1 cellular context compared by ENCODE assay signal in the genomic region with DNA sequence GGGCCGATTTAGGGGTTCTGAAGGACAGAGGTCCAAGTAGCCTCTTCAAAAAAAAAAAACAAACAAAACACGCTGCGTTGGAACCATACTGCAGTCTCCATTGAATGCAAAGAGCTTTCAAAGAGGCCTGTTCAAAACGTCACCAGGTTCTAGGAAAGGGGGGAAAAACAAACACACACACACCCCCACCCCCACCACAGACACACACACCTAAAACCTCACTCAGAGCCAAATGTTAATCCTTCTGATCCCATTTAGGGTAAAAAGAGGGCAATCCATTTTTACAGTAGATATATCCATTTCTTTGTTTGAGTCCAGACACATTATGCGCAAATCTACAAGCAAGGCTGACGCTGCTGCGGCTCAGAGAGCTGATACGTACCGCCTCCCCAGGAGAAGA.
TF ChIP-seq lines count a peak whose summit lies in the region.

No MANE protein-coding gene starts in this region.

TF ChIP-seq in HCT116, 20 proteins besides CTCF, POLR2A, EP300 and RAD21 (continued from another document):
- TF ChIP-seq, protein P1, sequence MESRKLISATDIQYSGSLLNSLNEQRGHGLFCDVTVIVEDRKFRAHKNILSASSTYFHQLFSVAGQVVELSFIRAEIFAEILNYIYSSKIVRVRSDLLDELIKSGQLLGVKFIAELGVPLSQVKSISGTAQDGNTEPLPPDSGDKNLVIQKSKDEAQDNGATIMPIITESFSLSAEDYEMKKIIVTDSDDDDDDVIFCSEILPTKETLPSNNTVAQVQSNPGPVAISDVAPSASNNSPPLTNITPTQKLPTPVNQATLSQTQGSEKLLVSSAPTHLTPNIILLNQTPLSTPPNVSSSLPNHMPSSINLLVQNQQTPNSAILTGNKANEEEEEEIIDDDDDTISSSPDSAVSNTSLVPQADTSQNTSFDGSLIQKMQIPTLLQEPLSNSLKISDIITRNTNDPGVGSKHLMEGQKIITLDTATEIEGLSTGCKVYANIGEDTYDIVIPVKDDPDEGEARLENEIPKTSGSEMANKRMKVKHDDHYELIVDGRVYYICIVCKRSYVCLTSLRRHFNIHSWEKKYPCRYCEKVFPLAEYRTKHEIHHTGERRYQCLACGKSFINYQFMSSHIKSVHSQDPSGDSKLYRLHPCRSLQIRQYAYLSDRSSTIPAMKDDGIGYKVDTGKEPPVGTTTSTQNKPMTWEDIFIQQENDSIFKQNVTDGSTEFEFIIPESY (IDR thresholded peaks at IDR 0.05; ENCODE audit: extremely low read depth, insufficient replicate concordance, low read length): no peak
- no peak for TF ChIP-seq FOSL1 (IDR thresholded peaks at IDR 0.05; ENCODE audit: low read depth)
- TF ChIP-seq, protein P2, sequence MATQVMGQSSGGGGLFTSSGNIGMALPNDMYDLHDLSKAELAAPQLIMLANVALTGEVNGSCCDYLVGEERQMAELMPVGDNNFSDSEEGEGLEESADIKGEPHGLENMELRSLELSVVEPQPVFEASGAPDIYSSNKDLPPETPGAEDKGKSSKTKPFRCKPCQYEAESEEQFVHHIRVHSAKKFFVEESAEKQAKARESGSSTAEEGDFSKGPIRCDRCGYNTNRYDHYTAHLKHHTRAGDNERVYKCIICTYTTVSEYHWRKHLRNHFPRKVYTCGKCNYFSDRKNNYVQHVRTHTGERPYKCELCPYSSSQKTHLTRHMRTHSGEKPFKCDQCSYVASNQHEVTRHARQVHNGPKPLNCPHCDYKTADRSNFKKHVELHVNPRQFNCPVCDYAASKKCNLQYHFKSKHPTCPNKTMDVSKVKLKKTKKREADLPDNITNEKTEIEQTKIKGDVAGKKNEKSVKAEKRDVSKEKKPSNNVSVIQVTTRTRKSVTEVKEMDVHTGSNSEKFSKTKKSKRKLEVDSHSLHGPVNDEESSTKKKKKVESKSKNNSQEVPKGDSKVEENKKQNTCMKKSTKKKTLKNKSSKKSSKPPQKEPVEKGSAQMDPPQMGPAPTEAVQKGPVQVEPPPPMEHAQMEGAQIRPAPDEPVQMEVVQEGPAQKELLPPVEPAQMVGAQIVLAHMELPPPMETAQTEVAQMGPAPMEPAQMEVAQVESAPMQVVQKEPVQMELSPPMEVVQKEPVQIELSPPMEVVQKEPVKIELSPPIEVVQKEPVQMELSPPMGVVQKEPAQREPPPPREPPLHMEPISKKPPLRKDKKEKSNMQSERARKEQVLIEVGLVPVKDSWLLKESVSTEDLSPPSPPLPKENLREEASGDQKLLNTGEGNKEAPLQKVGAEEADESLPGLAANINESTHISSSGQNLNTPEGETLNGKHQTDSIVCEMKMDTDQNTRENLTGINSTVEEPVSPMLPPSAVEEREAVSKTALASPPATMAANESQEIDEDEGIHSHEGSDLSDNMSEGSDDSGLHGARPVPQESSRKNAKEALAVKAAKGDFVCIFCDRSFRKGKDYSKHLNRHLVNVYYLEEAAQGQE (IDR thresholded peaks at IDR 0.05; ENCODE audit: low read depth): no peak
- no peak for TF ChIP-seq POLR2AphosphoS5 (IDR thresholded peaks at IDR 0.05; ENCODE audit: low read depth, low read length)
- TF ChIP-seq SP1 (IDR thresholded peaks at IDR 0.05; ENCODE audit: low read depth): no peak
- no peak for TF ChIP-seq EZH2phosphoT487 (IDR thresholded peaks at IDR 0.05; ENCODE audit: borderline replicate concordance)
- no peak for TF ChIP-seq ZFX (IDR thresholded peaks at IDR 0.05)
